In genomic region chr14:38210168-38210567, GRCh38 we compare ENCODE assay signal across 9 cellular contexts. TPM values are rescaled to one million over a fixed set of nuclear protein-coding genes. Genes with fewer than 3 reads are reported as not detected.
A peak's percentile ranks its signal among the peaks of the same experiment; 100 is the strongest.
DNase-seq lines count a peak whose midpoint lies in the region; ATAC-seq and TF ChIP-seq lines count a peak whose summit lies in the region.
"Had no signal": no experiment of that assay in that cellular context is flagged by ENCODE, and none has a peak within 500 bp of the region (broad histone marks: within the 10 kb centered on the region; RNA-seq: fewer than 3 reads in every experiment).

No MANE protein-coding gene starts in this region.

- peak overlapping the region; percentile 33 for H3K4me3 ChIP-seq in kidney epithelial cell (ENCODE audit: low read depth, low read length)

- H3K27me3 Mint-ChIP-seq in HFFc6 (ENCODE audit: insufficient read depth) = peaks cover 5% of the 10 kb centered on the region

- TF ChIP-seq CTCF in HFFc6 (IDR thresholded peaks at IDR 0.05) (no peak), kidney epithelial cell (IDR thresholded peaks at IDR 0.05; ENCODE audit: insufficient read depth, low read length, poor library complexity, severe bottlenecking) (no peak)

- peak overlapping the region; percentile 44 for H3K27ac ChIP-seq in angular gyrus (ENCODE audit: low read depth, low read length)

- H3K36me3 Mint-ChIP-seq in HFFc6 (ENCODE audit: low read depth) = peaks cover 63% of the 10 kb centered on the region
- H3K36me3 Mint-ChIP-seq: activated naive CD4-positive, alpha-beta T cell treated with anti-CD3 and anti-CD28 coated beads, Interleukin-2, amount 10 ng/mL, durations not matched to agents 7 days and 5 days; natural killer cell treated with Interleukin-12 subunit alpha and Interleukin-12 subunit beta and Interleukin-15 and Interleukin-18, amount 100 ng/mL, for 72 hours had no signal

- ATAC-seq in stimulated activated naive CD8-positive, alpha-beta T cell treated with anti-CD3 and anti-CD28 coated beads, Interleukin-15, Interleukin-2, amounts not matched to agents 100 U/mL and 50 U/mL, for 24 hours = no peak
- ATAC-seq in GM21447 (IDR thresholded peaks at IDR 0.05; ENCODE audit: unreplicated experiment) = no peak

- H3K36me3 ChIP-seq in kidney epithelial cell (ENCODE audit: control insufficient read depth, insufficient read depth, low read length) = no peaks in the 10 kb centered on the region

- H3K27me3 ChIP-seq in kidney epithelial cell (ENCODE audit: control insufficient read depth, insufficient read depth, low read length) = peaks cover 24% of the 10 kb centered on the region

- peaks cover 61% of the 10 kb centered on the region for H3K4me1 Mint-ChIP-seq in HFFc6 (ENCODE audit: low read depth)

- peaks cover 4% of the 10 kb centered on the region for H3K9me3 Mint-ChIP-seq in HFFc6
- H3K9me3 Mint-ChIP-seq: activated naive CD4-positive, alpha-beta T cell treated with anti-CD3 and anti-CD28 coated beads, Interleukin-2, amount 10 ng/mL, durations not matched to agents 7 days and 5 days; natural killer cell treated with Interleukin-12 subunit alpha and Interleukin-12 subunit beta and Interleukin-15 and Interleukin-18, amount 100 ng/mL, for 72 hours had no signal

- H3K4me3 Mint-ChIP-seq in HFFc6 = peak overlapping the region; percentile 98
- H3K4me3 Mint-ChIP-seq: activated naive CD4-positive, alpha-beta T cell treated with anti-CD3 and anti-CD28 coated beads, Interleukin-2, amount 10 ng/mL, durations not matched to agents 7 days and 5 days; natural killer cell treated with Interleukin-12 subunit alpha and Interleukin-12 subunit beta and Interleukin-15 and Interleukin-18, amount 100 ng/mL, for 72 hours had no signal

- peak; percentile 94 for DNase-seq in HFFc6
- peak; percentile 41 for DNase-seq in kidney epithelial cell (ENCODE audit: low read depth)
- peak; percentile 12 for DNase-seq in stimulated activated naive CD8-positive, alpha-beta T cell treated with anti-CD3 and anti-CD28 coated beads, Interleukin-15, Interleukin-2, amounts not matched to agents 100 U/mL and 50 U/mL, for 24 hours
- no peak for DNase-seq in GOT3 (lab: John Stamatoyannopoulos, UW)
- no peak for DNase-seq in stimulated activated CD4-positive, alpha-beta T cell treated with anti-CD3 and anti-CD28 coated beads, Interleukin-4, amount 100 ng/mL, for 1 hour
- DNase-seq: activated naive CD4-positive, alpha-beta T cell treated with anti-CD3 and anti-CD28 coated beads, Interleukin-2, amount 10 ng/mL, durations not matched to agents 7 days and 5 days had no signal

- H3K27ac Mint-ChIP-seq in HFFc6 = peak overlapping the region; percentile 98
- H3K27ac Mint-ChIP-seq: natural killer cell treated with Interleukin-12 subunit alpha and Interleukin-12 subunit beta and Interleukin-15 and Interleukin-18, amount 100 ng/mL, for 72 hours had no signal

RNA-seq across cellular contexts. Expression of gene SSTR1, which starts 2.5 kb away (rescaled TPM):
- 100 to 1,000 TPM; 106 to 209 (median 120) TPM for total RNA-seq in HFFc6 (2021; fragmentation: NEBNext Ultra II Directional; extraction: Animal tissue kit (Norgen Biotek cat#: 25700))
- total RNA-seq in kidney epithelial cell = 0.21 and 0.67 TPM in 2 replicates
- total RNA-seq: natural killer cell treated with Interleukin-12 subunit alpha and Interleukin-12 subunit beta and Interleukin-15 and Interleukin-18, amount 100 ng/mL, for 72 hours had no signal

RNA-seq across cellular contexts. Expression of gene CLEC14A, which starts 45.7 kb away (rescaled TPM):
- under 1 TPM in 2 of 6 experiments, not detected in 4; 0.08 to 0.12 TPM for total RNA-seq in HFFc6 (2021; fragmentation: NEBNext Ultra II Directional; extraction: Animal tissue kit (Norgen Biotek cat#: 25700))
- 0.27 and 0.58 TPM in 2 replicates for total RNA-seq in kidney epithelial cell
- total RNA-seq: natural killer cell treated with Interleukin-12 subunit alpha and Interleukin-12 subunit beta and Interleukin-15 and Interleukin-18, amount 100 ng/mL, for 72 hours had no signal

Comparison
In these comparisons a context has a peak if more than half of its experiments do, and no peak if none do; other contexts are left out.
1. DNase-seq: peak in HFFc6 (single experiment), kidney epithelial cell (single experiment) and stimulated activated naive CD8-positive, alpha-beta T cell treated with anti-CD3 and anti-CD28 coated beads, Interleukin-15, Interleukin-2, amounts not matched to agents 100 U/mL and 50 U/mL, for 24 hours (single experiment); none in GOT3 (single experiment) and stimulated activated CD4-positive, alpha-beta T cell treated with anti-CD3 and anti-CD28 coated beads, Interleukin-4, amount 100 ng/mL, for 1 hour (single experiment).
2. RNA of gene SSTR1, which starts 2.5 kb away (total RNA-seq): 106 to 209 TPM in HFFc6; 0.21 to 0.67 TPM in kidney epithelial cell; every median in the first group is over 10 times any median in the second.